2 cellular contexts compared by ENCODE assay signal in the genomic region with DNA sequence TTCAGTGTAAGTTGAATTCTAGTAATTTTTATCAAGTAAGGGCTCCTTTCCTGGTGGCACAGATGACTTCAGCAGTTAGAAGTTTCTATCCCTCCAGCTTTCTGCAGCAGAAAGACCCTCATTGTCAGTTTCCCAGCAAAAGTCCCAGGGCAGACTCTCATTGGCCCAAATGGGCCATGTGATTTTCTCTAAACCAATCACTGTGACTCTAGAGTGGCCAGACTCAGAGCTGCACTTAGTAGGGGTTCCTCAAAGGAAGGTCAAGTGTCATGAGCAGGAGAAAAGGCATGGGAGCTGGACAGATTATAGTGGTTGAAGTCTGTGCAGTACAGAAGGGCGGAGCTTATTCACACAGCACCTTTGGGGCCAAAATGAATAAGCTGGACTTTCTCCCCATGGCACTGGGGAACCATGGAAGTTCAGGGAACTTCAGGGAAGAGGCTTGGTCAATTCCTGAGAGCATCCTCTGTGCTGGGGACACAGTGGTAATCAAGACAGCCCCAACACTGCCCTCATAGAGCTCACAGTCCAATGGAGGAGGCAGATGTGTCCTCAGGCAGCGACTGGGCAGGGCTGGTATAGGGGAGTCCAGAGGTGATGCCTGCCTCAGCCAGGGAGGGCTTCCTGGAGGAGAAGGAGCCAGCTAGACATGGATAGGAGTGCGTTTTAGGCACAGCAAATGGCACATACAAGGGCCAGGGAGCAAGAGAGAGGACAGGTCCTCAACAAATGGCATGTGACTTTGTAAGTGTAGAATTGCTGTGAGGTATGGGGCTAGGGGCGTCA.
A peak's percentile ranks its signal among the peaks of the same experiment; 100 is the strongest.
TF ChIP-seq lines count a peak whose summit lies in the region.

No MANE protein-coding gene starts in this region.

TF ChIP-seq in IMR-90, 13 proteins besides CTCF, POLR2A, EP300 and RAD21:
- TF ChIP-seq, protein P1, sequence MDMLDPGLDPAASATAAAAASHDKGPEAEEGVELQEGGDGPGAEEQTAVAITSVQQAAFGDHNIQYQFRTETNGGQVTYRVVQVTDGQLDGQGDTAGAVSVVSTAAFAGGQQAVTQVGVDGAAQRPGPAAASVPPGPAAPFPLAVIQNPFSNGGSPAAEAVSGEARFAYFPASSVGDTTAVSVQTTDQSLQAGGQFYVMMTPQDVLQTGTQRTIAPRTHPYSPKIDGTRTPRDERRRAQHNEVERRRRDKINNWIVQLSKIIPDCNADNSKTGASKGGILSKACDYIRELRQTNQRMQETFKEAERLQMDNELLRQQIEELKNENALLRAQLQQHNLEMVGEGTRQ (IDR thresholded peaks at IDR 0.05; ENCODE audit: low read depth, low read length): peak; percentile 52; the same call in 1 of the 2 replicates
- TF ChIP-seq MAFK (IDR thresholded peaks at IDR 0.05; ENCODE audit: low read depth, low read length) (no peak), RFX5 (IDR thresholded peaks at IDR 0.05; ENCODE audit: low read depth, low read length) (no peak)
TF ChIP-seq in IMR-90: peak in this region for 1.

TF ChIP-seq in WTC11, 78 proteins besides CTCF, POLR2A, EP300 and RAD21:
- TF ChIP-seq NFATC4 (CRISPR knock-in tag; IDR thresholded peaks at IDR 0.05): 0 out of 2 replicates have a peak, but pooled peaks have one; percentile 45
- no peak for TF ChIP-seq ZNF263 (CRISPR knock-in tag; IDR thresholded peaks at IDR 0.05; ENCODE audit: low read depth)
- TF ChIP-seq ZNF317 (CRISPR knock-in tag; IDR thresholded peaks at IDR 0.05; ENCODE audit: borderline replicate concordance, low read depth): no peak
- TF ChIP-seq KAT7 (CRISPR knock-in tag; IDR thresholded peaks at IDR 0.05; ENCODE audit: borderline replicate concordance): no peak
- TF ChIP-seq, protein P1 (CRISPR knock-in tag; IDR thresholded peaks at IDR 0.05): peak; percentile 70
- TF ChIP-seq PRRX2 (CRISPR knock-in tag; IDR thresholded peaks at IDR 0.05): 0 out of 2 replicates have a peak, but pooled peaks have one; percentile 47
- TF ChIP-seq HMGA2 (CRISPR knock-in tag; IDR thresholded peaks at IDR 0.05): no peak
